Comparison of ENCODE assay signal across 1 cellular context in the genomic region with DNA sequence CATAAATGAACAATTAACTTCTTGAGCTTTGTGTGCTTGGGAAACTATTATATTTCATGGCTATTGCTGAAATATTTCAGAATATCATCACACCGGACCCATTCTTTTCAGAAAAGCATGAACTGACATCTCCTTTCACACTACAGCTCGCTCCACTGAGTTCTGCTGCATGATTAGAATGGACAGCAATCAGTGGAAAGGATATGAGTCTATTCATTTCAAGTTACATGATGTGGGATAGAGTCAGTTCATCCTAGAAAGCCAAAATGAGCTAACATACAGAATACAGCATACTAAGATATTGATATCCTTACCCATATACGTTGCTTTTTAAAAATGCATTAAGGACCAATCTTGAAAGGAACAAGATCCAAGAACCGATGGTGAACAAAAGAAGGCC.
TF ChIP-seq lines count a peak whose summit lies in the region.

No MANE protein-coding gene starts in this region.

TF ChIP-seq in endothelial cell of umbilical vein, 7 proteins besides CTCF, POLR2A, EP300 and RAD21:
- no peak for TF ChIP-seq POLR2AphosphoS5 (IDR thresholded peaks at IDR 0.05; ENCODE audit: insufficient read depth, low read depth, low read length)
- TF ChIP-seq FOS (IDR thresholded peaks at IDR 0.05; ENCODE audit: borderline replicate concordance, insufficient read depth, low read length), result no peak
- TF ChIP-seq GATA2 (IDR thresholded peaks at IDR 0.05; ENCODE audit: insufficient read depth, insufficient read length, low read depth, low read length), result no peak
